ENCODE assay signal across 1 cellular context in the genomic region with DNA sequence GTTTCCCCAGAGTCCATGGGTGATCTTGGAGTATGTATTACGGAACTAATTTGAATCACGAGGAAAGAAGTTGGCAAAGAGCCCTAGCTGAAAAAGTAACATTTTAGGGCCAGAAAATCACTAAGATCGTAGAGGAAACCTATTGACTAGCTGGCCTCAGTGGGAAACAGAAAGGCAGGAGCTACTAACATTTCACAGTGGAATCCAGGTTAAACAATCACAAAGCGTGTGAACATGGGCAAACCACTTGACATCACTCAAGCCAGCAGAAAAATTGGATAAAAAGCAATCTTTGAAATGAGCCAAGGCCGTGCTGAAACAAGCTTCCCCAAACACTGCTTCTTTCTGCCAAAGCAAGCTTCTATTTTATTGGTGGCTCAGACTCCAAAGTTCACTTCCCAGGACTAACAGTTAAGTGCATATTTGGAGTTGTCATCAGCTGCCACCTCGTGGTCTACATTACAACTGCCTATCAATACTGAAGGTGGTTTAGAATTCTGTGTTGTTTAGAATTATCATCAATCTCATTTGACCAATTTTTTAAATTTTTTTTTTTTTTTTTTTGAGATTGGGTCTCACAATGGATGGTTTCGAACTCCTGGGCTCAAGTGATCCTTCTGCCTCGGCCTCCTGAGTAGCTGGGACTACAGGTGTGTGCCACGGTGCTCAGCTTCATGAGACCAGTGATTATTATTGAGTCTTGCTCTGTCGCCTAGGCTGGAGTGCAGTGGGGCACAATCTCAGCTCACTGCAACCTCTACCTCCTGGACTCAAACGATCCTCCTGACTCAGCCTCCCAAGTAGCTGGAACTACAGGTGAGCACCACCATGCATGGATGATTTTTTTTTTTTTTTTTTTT.
TF ChIP-seq lines count a peak whose summit lies in the region.

No MANE protein-coding gene starts in this region.

TF ChIP-seq in endothelial cell of umbilical vein, 7 proteins besides CTCF, POLR2A, EP300 and RAD21:
- TF ChIP-seq EZH2 (IDR thresholded peaks at IDR 0.05; ENCODE audit: borderline replicate concordance, low read depth, low read length, severe bottlenecking) (no peak), GATA2 (IDR thresholded peaks at IDR 0.05; ENCODE audit: insufficient read depth, insufficient read length, low read depth, low read length) (no peak), JUN (IDR thresholded peaks at IDR 0.05; ENCODE audit: borderline replicate concordance, insufficient read depth, insufficient read length, low read depth) (no peak), POLR2AphosphoS5 (IDR thresholded peaks at IDR 0.05; ENCODE audit: insufficient read depth, low read depth, low read length) (no peak), MYC (IDR thresholded peaks at IDR 0.05; ENCODE audit: low read depth, low read length) (no peak), FOS (IDR thresholded peaks at IDR 0.05; ENCODE audit: borderline replicate concordance, insufficient read depth, low read length) (no peak)
- TF ChIP-seq, protein P1, sequence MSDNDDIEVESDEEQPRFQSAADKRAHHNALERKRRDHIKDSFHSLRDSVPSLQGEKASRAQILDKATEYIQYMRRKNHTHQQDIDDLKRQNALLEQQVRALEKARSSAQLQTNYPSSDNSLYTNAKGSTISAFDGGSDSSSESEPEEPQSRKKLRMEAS (IDR thresholded peaks at IDR 0.05; ENCODE audit: insufficient read depth, insufficient read length): no peak
